Comparison of ENCODE assay signal across 23 cellular contexts in genomic region chr2:138698428-138698827, GRCh38.
"Had no signal": no experiment of that assay in that cellular context is flagged by ENCODE, and none has a peak within 500 bp of the region (broad histone marks: within the 10 kb centered on the region; RNA-seq: fewer than 3 reads in every experiment).

No MANE protein-coding gene starts in this region.

- H3K4me1 ChIP-seq: colonic mucosa, esophagus muscularis mucosa, foreskin keratinocyte, gastroesophageal sphincter, heart left ventricle, left lung, lower lobe of right lung had no signal

- H2AFZ ChIP-seq: hepatocyte had no signal

- H3K79me2 ChIP-seq: hepatocyte had no signal

- H3K4me1 Mint-ChIP-seq: central memory CD8-positive, alpha-beta T cell; immature natural killer cell had no signal

- H3K27me3 ChIP-seq: colonic mucosa, esophagus muscularis mucosa, foreskin keratinocyte, gastroesophageal sphincter, heart left ventricle, hepatocyte, left lung had no signal

- H3K9me3 ChIP-seq: colonic mucosa, esophagus muscularis mucosa, gastroesophageal sphincter, heart left ventricle, left lung, lower lobe of right lung, mucosa of descending colon had no signal

- H3K36me3 ChIP-seq: colonic mucosa, esophagus muscularis mucosa, gastroesophageal sphincter, heart left ventricle, left lung, lower lobe of right lung had no signal

- H3K27me3 Mint-ChIP-seq: central memory CD8-positive, alpha-beta T cell; dendritic cell treated with granulocyte-macrophage colony-stimulating factor and Interleukin-4, amounts not matched to agents 40 ng/mL and 50 ng/mL, for 4 days; effector memory CD8-positive, alpha-beta T cell had no signal

- H3K27ac ChIP-seq: colonic mucosa, esophagus muscularis mucosa, foreskin keratinocyte, gastroesophageal sphincter, heart left ventricle, hepatocyte, left lung, lower lobe of right lung had no signal

- H3K4me3 Mint-ChIP-seq: central memory CD8-positive, alpha-beta T cell; dendritic cell treated with granulocyte-macrophage colony-stimulating factor and Interleukin-4, amounts not matched to agents 40 ng/mL and 50 ng/mL, for 4 days; effector memory CD8-positive, alpha-beta T cell; immature natural killer cell had no signal

- H3K27ac Mint-ChIP-seq: dendritic cell treated with granulocyte-macrophage colony-stimulating factor and Interleukin-4, amounts not matched to agents 40 ng/mL and 50 ng/mL, for 4 days; effector memory CD8-positive, alpha-beta T cell; immature natural killer cell had no signal

- H3K4me2 ChIP-seq: hepatocyte had no signal

- H3K4me3 ChIP-seq: colonic mucosa, esophagus muscularis mucosa, gastroesophageal sphincter, heart left ventricle, hepatocyte, left lung, lower lobe of right lung, mucosa of descending colon had no signal

- DNase-seq: cerebellar nuclear complex; colonic mucosa; cortex of kidney; effector CD8-positive, alpha-beta T cell; effector memory CD8-positive, alpha-beta T cell; foreskin keratinocyte; heart left ventricle; hypothalamus; immature natural killer cell; islet precursor cell; kidney; kidney glomerular epithelial cell; left lung; left ventricle myocardium superior; lower lobe of right lung; mesenchymal stem cell; midbrain; mucosa of descending colon had no signal

- H3K9me3 Mint-ChIP-seq: central memory CD8-positive, alpha-beta T cell; dendritic cell treated with granulocyte-macrophage colony-stimulating factor and Interleukin-4, amounts not matched to agents 40 ng/mL and 50 ng/mL, for 4 days; effector memory CD8-positive, alpha-beta T cell; immature natural killer cell had no signal

- H3K36me3 Mint-ChIP-seq: immature natural killer cell had no signal

- ATAC-seq: effector memory CD8-positive, alpha-beta T cell; foreskin keratinocyte; gastroesophageal sphincter; heart left ventricle; left lung; left ventricle myocardium superior; lower lobe of right lung; mucosa of descending colon had no signal
